ENCODE assay signal across 21 cellular contexts in genomic region chrX:69231903-69232302, GRCh38.
"Had no signal": no experiment of that assay in that cellular context is flagged by ENCODE, and none has a peak within 500 bp of the region (broad histone marks: within the 10 kb centered on the region; RNA-seq: fewer than 3 reads in every experiment).

No MANE protein-coding gene starts in this region.

- H3K4me3 Mint-ChIP-seq: activated CD4-positive, alpha-beta T cell treated with anti-CD3 and anti-CD28 coated beads for 36 hours; activated naive CD8-positive, alpha-beta T cell treated with anti-CD3 and anti-CD28 coated beads, Interleukin-2, amount 10 ng/mL, durations not matched to agents 7 days and 5 days; activated T-helper 17 cell treated with anti-CD3 and anti-CD28 coated beads, Interleukin-2, amount 50 U/mL, for 72 hours; neural crest cell; T-helper 2 cell treated with Interferon-gamma antibody and Interleukin-4, amounts not matched to agents 5 μg/mL and 100 μg/mL, for 36 hours; WTC11 had no signal

- H3K4me1 ChIP-seq: left lung, tibial artery had no signal

- H3K4me3 ChIP-seq: left lung, tibial artery had no signal

- FAIRE-seq: endothelial cell of umbilical vein, frontal cortex, keratinocyte, TTC549 had no signal

- H3K9me3 ChIP-seq: left lung had no signal

- H3K36me3 ChIP-seq: left lung, tibial artery had no signal

- H3K36me3 Mint-ChIP-seq: activated naive CD8-positive, alpha-beta T cell treated with anti-CD3 and anti-CD28 coated beads, Interleukin-2, amount 10 ng/mL, durations not matched to agents 7 days and 5 days; WTC11 had no signal

- H3K27me3 ChIP-seq: left lung, tibial artery had no signal

- H3K27me3 Mint-ChIP-seq: activated CD4-positive, alpha-beta T cell treated with anti-CD3 and anti-CD28 coated beads for 36 hours; activated naive CD8-positive, alpha-beta T cell treated with anti-CD3 and anti-CD28 coated beads, Interleukin-2, amount 10 ng/mL, durations not matched to agents 7 days and 5 days; activated T-helper 17 cell treated with anti-CD3 and anti-CD28 coated beads, Interleukin-2, amount 50 U/mL, for 72 hours had no signal

- H3K27ac Mint-ChIP-seq: activated CD4-positive, alpha-beta T cell treated with anti-CD3 and anti-CD28 coated beads for 36 hours; activated naive CD8-positive, alpha-beta T cell treated with anti-CD3 and anti-CD28 coated beads, Interleukin-2, amount 10 ng/mL, durations not matched to agents 7 days and 5 days; activated T-helper 17 cell treated with anti-CD3 and anti-CD28 coated beads, Interleukin-2, amount 50 U/mL, for 72 hours; T-helper 2 cell treated with Interferon-gamma antibody and Interleukin-4, amounts not matched to agents 5 μg/mL and 100 μg/mL, for 36 hours; WTC11 had no signal

- H3K27ac ChIP-seq: left lung, tibial artery had no signal

- DNase-seq: activated CD4-positive, alpha-beta T cell treated with anti-CD3 and anti-CD28 coated beads for 36 hours; activated CD4-positive, alpha-beta T cell treated with anti-CD3 and anti-CD28 coated beads, Interleukin-2, amount 50 U/mL, for 48 hours; activated naive CD4-positive, alpha-beta T cell treated with Interleukin-2 at 50 U/mL for 16 hours; activated naive CD8-positive, alpha-beta T cell treated with anti-CD3 and anti-CD28 coated beads, Interleukin-2, amount 10 ng/mL, durations not matched to agents 7 days and 5 days; cerebellar nuclear complex; effector CD8-positive, alpha-beta T cell; hypothalamus; left lung; retina; stimulated activated CD4-positive, alpha-beta T cell treated with anti-CD3 and anti-CD28 coated beads, Interleukin-1b, Interleukin-23, amount 100 ng/mL, for 48 hours; stimulated activated naive CD4-positive, alpha-beta T cell treated with Interleukin-2 at 50 U/mL for 16 hours; substantia nigra; tibial artery had no signal

- H3K9me3 Mint-ChIP-seq: activated naive CD8-positive, alpha-beta T cell treated with anti-CD3 and anti-CD28 coated beads, Interleukin-2, amount 10 ng/mL, durations not matched to agents 7 days and 5 days; activated T-helper 17 cell treated with anti-CD3 and anti-CD28 coated beads, Interleukin-2, amount 50 U/mL, for 72 hours; neural crest cell; T-helper 2 cell treated with Interferon-gamma antibody and Interleukin-4, amounts not matched to agents 5 μg/mL and 100 μg/mL, for 36 hours; WTC11 had no signal

- H3K4me1 Mint-ChIP-seq: activated CD4-positive, alpha-beta T cell treated with anti-CD3 and anti-CD28 coated beads for 36 hours; activated naive CD8-positive, alpha-beta T cell treated with anti-CD3 and anti-CD28 coated beads, Interleukin-2, amount 10 ng/mL, durations not matched to agents 7 days and 5 days; activated T-helper 17 cell treated with anti-CD3 and anti-CD28 coated beads, Interleukin-2, amount 50 U/mL, for 72 hours; neural crest cell; WTC11 had no signal
